ENCODE assay signal across 31 cellular contexts in the genomic region with DNA sequence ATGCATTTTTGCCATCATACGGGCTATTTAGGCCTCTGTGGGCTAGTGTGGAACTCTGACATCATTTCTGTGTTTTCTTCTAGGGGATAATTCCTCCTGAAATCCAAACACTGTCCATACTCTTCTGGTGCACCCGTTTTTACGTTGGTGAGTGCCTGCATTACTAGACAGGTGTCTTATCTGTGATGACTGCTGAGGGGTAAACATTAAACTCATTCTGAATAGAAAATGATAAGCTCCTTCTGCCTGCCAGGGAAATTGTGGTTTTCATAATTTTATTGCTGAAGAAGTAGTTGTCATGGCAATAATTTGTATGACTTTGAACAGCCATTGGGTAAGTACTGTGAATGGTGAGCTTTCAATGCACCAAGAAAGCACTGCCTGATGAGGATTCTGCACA.
"Had no signal": no experiment of that assay in that cellular context is flagged by ENCODE, and none has a peak within 500 bp of the region (broad histone marks: within the 10 kb centered on the region; RNA-seq: fewer than 3 reads in every experiment).

No MANE protein-coding gene starts in this region.

- H3K9me3 ChIP-seq: adrenal gland, body of pancreas, gastrocnemius medialis, pancreas, prostate gland, sigmoid colon, uterus had no signal

- H3K27me3 ChIP-seq: adrenal gland, body of pancreas, gastrocnemius medialis, hepatocyte, pancreas, sigmoid colon, uterus had no signal

- H3K27ac ChIP-seq: adrenal gland, body of pancreas, gastrocnemius medialis, hepatocyte, pancreas, prostate gland, sigmoid colon, uterus had no signal

- DNase-seq: activated CD4-positive, alpha-beta T cell treated with anti-CD3 and anti-CD28 coated beads for 36 hours; activated CD4-positive, CD25-positive, alpha-beta regulatory T cell; activated CD8-positive, alpha-beta memory T cell treated with anti-CD3 and anti-CD28 coated beads, Interleukin-2, amount 10 ng/mL, durations not matched to agents 7 days and 5 days; activated CD8-positive, alpha-beta T cell treated with anti-CD3 and anti-CD28 coated beads, Interleukin-2, amount 10 ng/mL, durations not matched to agents 7 days and 5 days; activated effector memory CD4-positive, alpha-beta T cell treated with anti-CD3 and anti-CD28 coated beads, Interleukin-2, amount 50 U/mL, for 16 hours; activated naive CD4-positive, alpha-beta T cell treated with anti-CD3 and anti-CD28 coated beads for 36 hours; activated naive CD8-positive, alpha-beta T cell treated with anti-CD3 and anti-CD28 coated beads for 36 hours; adrenal gland; aorta; body of pancreas; cerebellar nuclear complex; cortex of kidney; effector memory CD8-positive, alpha-beta T cell; erythroblast; gastrocnemius medialis; glutamatergic neuron; islet precursor cell; left ventricle myocardium superior; pancreas; retina; sigmoid colon; stimulated activated CD4-positive, alpha-beta T cell treated with anti-CD3 and anti-CD28 coated beads, Interleukin-1b, Interleukin-23, amount 100 ng/mL, for 48 hours; stimulated activated CD4-positive, alpha-beta T cell treated with anti-CD3 and anti-CD28 coated beads, Interleukin-4, amount 100 ng/mL, for 4 hours; stimulated activated CD8-positive, alpha-beta memory T cell treated with anti-CD3 and anti-CD28 coated beads, Interleukin-4, amount 100 ng/mL, for 48 hours; stimulated activated naive CD8-positive, alpha-beta T cell treated with anti-CD3 and anti-CD28 coated beads, Interleukin-15, amount 100 ng/mL, for 72 hours; substantia nigra; uterus had no signal

- H3K4me1 ChIP-seq: adrenal gland, gastrocnemius medialis, prostate gland, sigmoid colon, uterus had no signal

- H2AFZ ChIP-seq: hepatocyte had no signal

- H3K79me2 ChIP-seq: hepatocyte had no signal

- H3K4me3 ChIP-seq: adrenal gland, body of pancreas, gastrocnemius medialis, hepatocyte, pancreas, prostate gland, sigmoid colon, smooth muscle cell, uterus had no signal

- H3K4me2 ChIP-seq: hepatocyte, smooth muscle cell had no signal

- ATAC-seq: activated CD4-positive, alpha-beta T cell treated with anti-CD3 and anti-CD28 coated beads for 36 hours; activated CD8-positive, alpha-beta memory T cell treated with anti-CD3 and anti-CD28 coated beads, Interleukin-2, amount 10 ng/mL, durations not matched to agents 7 days and 5 days; activated CD8-positive, alpha-beta T cell treated with anti-CD3 and anti-CD28 coated beads, Interleukin-2, amount 10 ng/mL, durations not matched to agents 7 days and 5 days; body of pancreas; effector memory CD8-positive, alpha-beta T cell; gastrocnemius medialis; left ventricle myocardium superior; stimulated activated memory B cell treated with anti-CD40 and anti-IgM and Interleukin-4, amounts not matched to agents 10 μg/mL and 1 μg/mL and 100 μg/mL, for 72 hours; stimulated activated naive CD8-positive, alpha-beta T cell treated with anti-CD3 and anti-CD28 coated beads, Interleukin-15, amount 100 ng/mL, for 72 hours had no signal

- H3K36me3 ChIP-seq: adrenal gland, gastrocnemius medialis, pancreas, prostate gland, sigmoid colon, uterus had no signal
